Comparison of ENCODE assay signal across 13 cellular contexts in genomic region chr16:88854306-88855111, GRCh38. TPM values are rescaled to one million over a fixed set of nuclear protein-coding genes. Genes with fewer than 3 reads are reported as not detected.
DNase-seq lines count a peak whose midpoint lies in the region; ATAC-seq and TF ChIP-seq lines count a peak whose summit lies in the region.
"Had no signal": no experiment of that assay in that cellular context is flagged by ENCODE, and none has a peak within 500 bp of the region (broad histone marks: within the 10 kb centered on the region; RNA-seq: fewer than 3 reads in every experiment).

No MANE protein-coding gene starts in this region.

- no peaks in the 10 kb centered on the region for H3K9me3 Mint-ChIP-seq in activated naive CD8-positive, alpha-beta T cell treated with anti-CD3 and anti-CD28 coated beads, Interleukin-2, amount 10 ng/mL, durations not matched to agents 7 days and 5 days

- POLR2A ChIA-PET in SK-N-SH (lab: Yijun Ruan, JAX), result no interaction called here
- POLR2A ChIA-PET in activated naive CD8-positive, alpha-beta T cell treated with anti-CD3 and anti-CD28 coated beads, Interleukin-2, amount 10 ng/mL, durations not matched to agents 7 days and 5 days (lab: Charles Lee), result interaction anchor here (0.5 kb wide), 1 partner anchor 385 kb away, joined by 3 read pairs; no protein-coding TSS in a partner anchor

- H3K4me3 ChIP-seq in SK-N-SH (ENCODE audit: low read depth in 2 of 2, low read length in 1 of 2) (no peak overlapping the region), Peyer's patch (no peak overlapping the region)

- peak overlapping the region; percentile 95; the same call in 1 of the 2 replicates for H3K4me2 ChIP-seq in SK-N-SH

- TF ChIP-seq CTCF in SK-N-SH (IDR thresholded peaks at IDR 0.05), result no peak
- TF ChIP-seq CTCF in Peyer's patch (IDR thresholded peaks at IDR 0.05), result no peak

- H3K9me2 ChIP-seq in SK-N-SH, result no peaks in the 10 kb centered on the region

- CTCF ChIA-PET in SK-N-SH (lab: Yijun Ruan, JAX), result interaction anchor here (1.4 kb wide), 1 partner anchor 12 kb away, joined by 3 read pairs; the partner anchor contains the start of gene PABPN1L

- TF ChIP-seq EP300 in SK-N-SH (IDR thresholded peaks at IDR 0.05; ENCODE audit: borderline replicate concordance in 1 of 2, low read depth in 1 of 2, low read length in 1 of 2), result no peak

- no peak overlapping the region for H3K27ac Mint-ChIP-seq in activated naive CD8-positive, alpha-beta T cell treated with anti-CD3 and anti-CD28 coated beads, Interleukin-2, amount 10 ng/mL, durations not matched to agents 7 days and 5 days

- peaks cover 12% of the 10 kb centered on the region for H3F3A ChIP-seq in SK-N-SH (replicated peaks; ENCODE audit: insufficient read depth)

- 74% methylated on average over 10 of the region's 20 CpGs for WGBS in SK-N-SH (ENCODE audit: low lambda C conversion rate)

- no peak overlapping the region for H3K27ac ChIP-seq in SK-N-SH (ENCODE audit: low read depth in 2 of 2, low read length in 1 of 2)
- peak overlapping the region in 2 of 4 donors; percentile 27 to 40 for H3K27ac ChIP-seq in Peyer's patch

- H3K9me3 ChIP-seq in SK-N-SH (no peaks in the 10 kb centered on the region), Peyer's patch (no peaks in the 10 kb centered on the region)

- H3K4me1 ChIP-seq in SK-N-SH (ENCODE audit: control insufficient read depth in 1 of 2, insufficient read depth in 2 of 2, low read depth in 1 of 2, low read length in 1 of 2), result peaks cover 5 to 15% of the 10 kb centered on the region in 2 experiments; a peak in 1 of 4 replicates
- H3K4me1 ChIP-seq in Peyer's patch, result peaks cover 0 to 32% (median 14%) of the 10 kb centered on the region in 4 donors

- H3K36me3 ChIP-seq in SK-N-SH (replicated peaks in 1 of 2; ENCODE audit: control insufficient read depth in 1 of 2, insufficient read depth in 2 of 2, low read length in 1 of 2) (peaks cover 0 to 14% of the 10 kb centered on the region in 2 experiments), Peyer's patch (peaks cover 0 to 13% (median 0%) of the 10 kb centered on the region in 3 donors)

- H3K27me3 ChIP-seq in SK-N-SH (ENCODE audit: insufficient read depth), result no peaks in the 10 kb centered on the region
- H3K27me3 ChIP-seq in Peyer's patch, result no peaks in the 10 kb centered on the region

- H3K4me1 Mint-ChIP-seq in activated naive CD8-positive, alpha-beta T cell treated with anti-CD3 and anti-CD28 coated beads, Interleukin-2, amount 10 ng/mL, durations not matched to agents 7 days and 5 days, result peaks cover 21% of the 10 kb centered on the region

- DNase-seq in SK-N-SH (no peak), Peyer's patch (peak; percentile 51 to 69 (median 60)), NCI-H226 (no peak)
- DNase-seq in activated naive CD8-positive, alpha-beta T cell treated with anti-CD3 and anti-CD28 coated beads, Interleukin-2, amount 10 ng/mL, durations not matched to agents 7 days and 5 days, result peak; percentile 50
- DNase-seq in stimulated activated CD8-positive, alpha-beta memory T cell treated with anti-CD3 and anti-CD28 coated beads, Interleukin-15, amount 100 ng/mL, for 48 hours (ENCODE audit: low read depth in 2 of 2), result peak; percentile 16 to 17
- DNase-seq: NCI-H1417 treated with DMSO at 0.1 percent for 48 hours had no signal

- TF ChIP-seq RAD21 in SK-N-SH (IDR thresholded peaks at IDR 0.05; ENCODE audit: low read length), result no peak

- ATAC-seq in SK-N-SH treated with all-trans-retinoic acid at 6 μM for 48 hours (no peak), HG02840 (IDR thresholded peaks at IDR 0.05; ENCODE audit: low FRiP score, unreplicated experiment) (no peak), HG03045 (IDR thresholded peaks at IDR 0.05; ENCODE audit: unreplicated experiment) (no peak)
- peak; percentile 5 for ATAC-seq in activated naive CD8-positive, alpha-beta T cell treated with anti-CD3 and anti-CD28 coated beads, Interleukin-2, amount 10 ng/mL, durations not matched to agents 7 days and 5 days (ENCODE audit: low read depth)

- peaks cover 2% of the 10 kb centered on the region for H3K36me3 Mint-ChIP-seq in activated naive CD8-positive, alpha-beta T cell treated with anti-CD3 and anti-CD28 coated beads, Interleukin-2, amount 10 ng/mL, durations not matched to agents 7 days and 5 days

- H2AFZ ChIP-seq in SK-N-SH (ENCODE audit: low read depth), result no peak overlapping the region

- H4K20me1 ChIP-seq in SK-N-SH (ENCODE audit: insufficient read depth), result 0 out of 2 replicates have a peak, but pooled peaks cover 11% of the 10 kb centered on the region

- no peak for TF ChIP-seq POLR2A in Peyer's patch (IDR thresholded peaks at IDR 0.05)

- H3K4me3 Mint-ChIP-seq in activated naive CD8-positive, alpha-beta T cell treated with anti-CD3 and anti-CD28 coated beads, Interleukin-2, amount 10 ng/mL, durations not matched to agents 7 days and 5 days, result peak overlapping the region; percentile 35

- peaks cover 20% of the 10 kb centered on the region for H3K79me2 ChIP-seq in SK-N-SH (ENCODE audit: insufficient read depth)

- H3K27me3 Mint-ChIP-seq in activated naive CD8-positive, alpha-beta T cell treated with anti-CD3 and anti-CD28 coated beads, Interleukin-2, amount 10 ng/mL, durations not matched to agents 7 days and 5 days, result no peaks in the 10 kb centered on the region

- H3K9ac ChIP-seq in SK-N-SH, result no peak overlapping the region

TF ChIP-seq in SK-N-SH, 30 proteins besides CTCF, POLR2A, EP300 and RAD21 (continues in another document):
- TF ChIP-seq RFX5 (IDR thresholded peaks at IDR 0.05; ENCODE audit: low read length) (no peak), POLR2AphosphoS5 (IDR thresholded peaks at IDR 0.05; ENCODE audit: low read depth, low read length) (no peak), CHD2 (IDR thresholded peaks at IDR 0.05; ENCODE audit: low read length, partially characterized antibody) (no peak)

TF ChIP-seq in SK-N-SH treated with all-trans-retinoic acid at 6 μM for 48 hours, 23 proteins besides CTCF, POLR2A, EP300 and RAD21 (continues in another document):
- no peak for TF ChIP-seq ZNF70 (CRISPR knock-in tag; IDR thresholded peaks at IDR 0.05)
- no peak for TF ChIP-seq CSDC2 (CRISPR knock-in tag; IDR thresholded peaks at IDR 0.05)
- TF ChIP-seq SNAI2 (CRISPR knock-in tag; IDR thresholded peaks at IDR 0.05), result no peak
- TF ChIP-seq ISL1 (CRISPR knock-in tag; IDR thresholded peaks at IDR 0.05), result no peak
- TF ChIP-seq TCF4 (CRISPR knock-in tag; IDR thresholded peaks at IDR 0.05; ENCODE audit: borderline replicate concordance), result no peak
- no peak for TF ChIP-seq PPARA (CRISPR knock-in tag; IDR thresholded peaks at IDR 0.05; ENCODE audit: borderline replicate concordance)
- TF ChIP-seq ZFP3 (CRISPR knock-in tag; IDR thresholded peaks at IDR 0.05), result no peak
- no peak for TF ChIP-seq GLIS3 (CRISPR knock-in tag; IDR thresholded peaks at IDR 0.05)
- no peak for TF ChIP-seq ZFP30 (CRISPR knock-in tag; IDR thresholded peaks at IDR 0.05)
- TF ChIP-seq ZNF8 (CRISPR knock-in tag; IDR thresholded peaks at IDR 0.05), result no peak
- TF ChIP-seq BACH2 (CRISPR knock-in tag; IDR thresholded peaks at IDR 0.05; ENCODE audit: borderline replicate concordance), result no peak
- no peak for TF ChIP-seq ESRRG (CRISPR knock-in tag; IDR thresholded peaks at IDR 0.05)
- no peak for TF ChIP-seq TOX (CRISPR knock-in tag; IDR thresholded peaks at IDR 0.05; ENCODE audit: borderline replicate concordance)
- TF ChIP-seq CSRNP3 (CRISPR knock-in tag; IDR thresholded peaks at IDR 0.05), result no peak

RNA-seq across cellular contexts. Expression of gene GALNS, which starts 2.2 kb away (rescaled TPM):
- polyA plus RNA-seq in SK-N-SH (2012; rRNA removed), result 13.8 and 16.5 TPM in 2 replicates
- 12.1 and 15.9 TPM in 2 replicates for polyA plus RNA-seq in SK-N-SH (2012; cell fraction: cytosol; rRNA removed)
- polyA plus RNA-seq in SK-N-SH (2012; cell fraction: nucleus; rRNA removed), result 43.5 and 44.1 TPM in 2 replicates
- total RNA-seq in Peyer's patch, result 100 to 1,000 TPM in 3 of 4 donors, 10 to 100 TPM in 1; 46.4 to 180 (median 133) TPM
- 10 to 100 TPM; 50.9 to 51.8 TPM for total RNA-seq in activated naive CD8-positive, alpha-beta T cell treated with anti-CD3 and anti-CD28 coated beads, Interleukin-2, amount 10 ng/mL, durations not matched to agents 7 days and 5 days

RNA-seq across cellular contexts. Expression of gene TRAPPC2L, which starts 2.4 kb away (rescaled TPM):
- polyA plus RNA-seq in SK-N-SH (2012; rRNA removed), result 73.9 and 74.4 TPM in 2 replicates
- 52.1 and 63.3 TPM in 2 replicates for polyA plus RNA-seq in SK-N-SH (2012; cell fraction: cytosol; rRNA removed)
- polyA plus RNA-seq in SK-N-SH (2012; cell fraction: nucleus; rRNA removed), result 68.2 and 74.9 TPM in 2 replicates
- total RNA-seq in Peyer's patch, result 10 to 100 TPM; 20.4 to 47.9 (median 35.4) TPM
- total RNA-seq in activated naive CD8-positive, alpha-beta T cell treated with anti-CD3 and anti-CD28 coated beads, Interleukin-2, amount 10 ng/mL, durations not matched to agents 7 days and 5 days, result 10 to 100 TPM; 47.4 to 50.9 TPM

RNA-seq across cellular contexts. Expression of gene PABPN1L, which starts 12.0 kb away (rescaled TPM):
- not detected in 2 replicates for polyA plus RNA-seq in SK-N-SH (2012; rRNA removed)
- polyA plus RNA-seq in SK-N-SH (2012; cell fraction: cytosol; rRNA removed), result not detected in 2 replicates
- not detected in 2 replicates for polyA plus RNA-seq in SK-N-SH (2012; cell fraction: nucleus; rRNA removed)
- not detected for total RNA-seq in Peyer's patch
- total RNA-seq in activated naive CD8-positive, alpha-beta T cell treated with anti-CD3 and anti-CD28 coated beads, Interleukin-2, amount 10 ng/mL, durations not matched to agents 7 days and 5 days, result not detected
- total RNA-seq: A172, epithelial cell of proximal tubule, kidney epithelial cell, renal cortical epithelial cell had no signal

RNA-seq across cellular contexts. Expression of gene APRT, which starts 42.8 kb away (rescaled TPM):
- polyA plus RNA-seq in SK-N-SH (2012; rRNA removed), result 178 and 192 TPM in 2 replicates
- 87.4 and 115 TPM in 2 replicates for polyA plus RNA-seq in SK-N-SH (2012; cell fraction: cytosol; rRNA removed)
- 186 and 231 TPM in 2 replicates for polyA plus RNA-seq in SK-N-SH (2012; cell fraction: nucleus; rRNA removed)
- 100 to 1,000 TPM; 109 to 190 (median 122) TPM for total RNA-seq in Peyer's patch
- total RNA-seq in activated naive CD8-positive, alpha-beta T cell treated with anti-CD3 and anti-CD28 coated beads, Interleukin-2, amount 10 ng/mL, durations not matched to agents 7 days and 5 days, result 100 to 1,000 TPM; 124 to 139 TPM

RNA-seq across cellular contexts. Expression of gene CDT1, which starts 50.9 kb away (rescaled TPM):
- 3.1 and 6.1 TPM in 2 replicates for polyA plus RNA-seq in SK-N-SH (2012; rRNA removed)
- polyA plus RNA-seq in SK-N-SH (2012; cell fraction: cytosol; rRNA removed), result 1.5 and 4.3 TPM in 2 replicates
- 8.0 and 8.2 TPM in 2 replicates for polyA plus RNA-seq in SK-N-SH (2012; cell fraction: nucleus; rRNA removed)
- total RNA-seq in Peyer's patch, result 10 to 100 TPM in 2 of 4 donors, 1 to 10 TPM in 2; 7.9 to 28.1 (median 10.1) TPM
- 100 to 1,000 TPM; 135 to 140 TPM for total RNA-seq in activated naive CD8-positive, alpha-beta T cell treated with anti-CD3 and anti-CD28 coated beads, Interleukin-2, amount 10 ng/mL, durations not matched to agents 7 days and 5 days

Comparison
In these comparisons a context has a peak if more than half of its experiments do, and no peak if none do; other contexts are left out.
1. DNase-seq: peak in Peyer's patch (3 of 3), activated naive CD8-positive, alpha-beta T cell treated with anti-CD3 and anti-CD28 coated beads, Interleukin-2, amount 10 ng/mL, durations not matched to agents 7 days and 5 days (single experiment) and stimulated activated CD8-positive, alpha-beta memory T cell treated with anti-CD3 and anti-CD28 coated beads, Interleukin-15, amount 100 ng/mL, for 48 hours (2 of 2); none in SK-N-SH (single experiment) and NCI-H226 (single experiment).